Comparison of ENCODE assay signal across 26 cellular contexts in genomic region chr3:94401466-94401865, GRCh38.
"Had no signal": no experiment of that assay in that cellular context is flagged by ENCODE, and none has a peak within 500 bp of the region (broad histone marks: within the 10 kb centered on the region; RNA-seq: fewer than 3 reads in every experiment).

No MANE protein-coding gene starts in this region.

- H3K4me3 ChIP-seq: stomach, suprapubic skin, testis, thoracic aorta, thyroid gland, tibial artery, tibial nerve, transverse colon, upper lobe of left lung, upper lobe of right lung, uterus, vagina had no signal

- H3K9me3 ChIP-seq: stomach, suprapubic skin, testis, thoracic aorta, thyroid gland, tibial artery, transverse colon, upper lobe of left lung, upper lobe of right lung, uterus, vagina had no signal

- H3K36me3 ChIP-seq: stomach, suprapubic skin, thoracic aorta, thyroid gland, tibial artery, tibial nerve, transverse colon, upper lobe of left lung, upper lobe of right lung, uterus, vagina had no signal

- ATAC-seq: stimulated activated effector memory CD8-positive, alpha-beta T cell treated with anti-CD3 and anti-CD28 coated beads, Interleukin-12 subunit alpha, Interleukin-12 subunit beta, amount 100 ng/mL, for 72 hours; stimulated activated memory B cell treated with anti-CD40 and anti-IgM and Interleukin-4, amounts not matched to agents 10 μg/mL and 1 μg/mL and 100 μg/mL, for 72 hours; stimulated activated naive B cell treated with anti-CD40 and anti-IgM and Interleukin-4, amounts not matched to agents 10 μg/mL and 1 μg/mL and 100 μg/mL, for 72 hours; stimulated activated naive CD8-positive, alpha-beta T cell treated with anti-CD3 and anti-CD28 coated beads, Interleukin-15, amount 100 ng/mL, for 72 hours; stimulated activated naive CD8-positive, alpha-beta T cell treated with anti-CD3 and anti-CD28 coated beads, Interleukin-15, Interleukin-2, amounts not matched to agents 100 U/mL and 50 U/mL, for 24 hours; upper lobe of right lung had no signal

- DNase-seq: stimulated activated CD4-positive, alpha-beta T cell treated with anti-CD3 and anti-CD28 coated beads, Interleukin-2, amount 100 ng/mL, for 48 hours; stimulated activated CD4-positive, alpha-beta T cell treated with anti-CD3 and anti-CD28 coated beads, Interleukin-4, amount 100 ng/mL, for 1 hour; stimulated activated CD4-positive, alpha-beta T cell treated with anti-CD3 and anti-CD28 coated beads, Interleukin-4, amount 100 ng/mL, for 24 hours; stimulated activated CD4-positive, alpha-beta T cell treated with anti-CD3 and anti-CD28 coated beads, Interleukin-4, amount 100 ng/mL, for 4 hours; stimulated activated CD8-positive, alpha-beta memory T cell treated with anti-CD3 and anti-CD28 coated beads, Interleukin-4, amount 100 ng/mL, for 48 hours; stimulated activated naive B cell treated with anti-CD40 and anti-IgM and Interleukin-4, amounts not matched to agents 10 μg/mL and 1 μg/mL and 100 μg/mL, for 72 hours; stimulated activated naive CD4-positive, alpha-beta T cell; stimulated activated naive CD4-positive, alpha-beta T cell treated with Interleukin-2 at 50 U/mL for 16 hours; stimulated activated naive CD8-positive, alpha-beta T cell treated with anti-CD3 and anti-CD28 coated beads, Interleukin-15, amount 100 ng/mL, for 72 hours; stimulated activated naive CD8-positive, alpha-beta T cell treated with anti-CD3 and anti-CD28 coated beads, Interleukin-15, Interleukin-2, amounts not matched to agents 100 U/mL and 50 U/mL, for 24 hours; stomach; substantia nigra; testis; thyroid gland; tibial artery; transverse colon; trophoblast cell; upper lobe of left lung; upper lobe of right lung; uterus had no signal

- H3K4me1 ChIP-seq: stomach, suprapubic skin, testis, thyroid gland, tibial artery, tibial nerve, transverse colon, upper lobe of left lung, upper lobe of right lung, uterus, vagina had no signal
